In genomic region chr11:126146454-126147192, GRCh38 we compare ENCODE assay signal across 1 cellular context.
TF ChIP-seq lines count a peak whose summit lies in the region.

No MANE protein-coding gene starts in this region.

TF ChIP-seq in HepG2, 621 proteins besides CTCF, POLR2A, EP300 and RAD21 (continued from another document and continues in another):
- TF ChIP-seq, protein P1, sequence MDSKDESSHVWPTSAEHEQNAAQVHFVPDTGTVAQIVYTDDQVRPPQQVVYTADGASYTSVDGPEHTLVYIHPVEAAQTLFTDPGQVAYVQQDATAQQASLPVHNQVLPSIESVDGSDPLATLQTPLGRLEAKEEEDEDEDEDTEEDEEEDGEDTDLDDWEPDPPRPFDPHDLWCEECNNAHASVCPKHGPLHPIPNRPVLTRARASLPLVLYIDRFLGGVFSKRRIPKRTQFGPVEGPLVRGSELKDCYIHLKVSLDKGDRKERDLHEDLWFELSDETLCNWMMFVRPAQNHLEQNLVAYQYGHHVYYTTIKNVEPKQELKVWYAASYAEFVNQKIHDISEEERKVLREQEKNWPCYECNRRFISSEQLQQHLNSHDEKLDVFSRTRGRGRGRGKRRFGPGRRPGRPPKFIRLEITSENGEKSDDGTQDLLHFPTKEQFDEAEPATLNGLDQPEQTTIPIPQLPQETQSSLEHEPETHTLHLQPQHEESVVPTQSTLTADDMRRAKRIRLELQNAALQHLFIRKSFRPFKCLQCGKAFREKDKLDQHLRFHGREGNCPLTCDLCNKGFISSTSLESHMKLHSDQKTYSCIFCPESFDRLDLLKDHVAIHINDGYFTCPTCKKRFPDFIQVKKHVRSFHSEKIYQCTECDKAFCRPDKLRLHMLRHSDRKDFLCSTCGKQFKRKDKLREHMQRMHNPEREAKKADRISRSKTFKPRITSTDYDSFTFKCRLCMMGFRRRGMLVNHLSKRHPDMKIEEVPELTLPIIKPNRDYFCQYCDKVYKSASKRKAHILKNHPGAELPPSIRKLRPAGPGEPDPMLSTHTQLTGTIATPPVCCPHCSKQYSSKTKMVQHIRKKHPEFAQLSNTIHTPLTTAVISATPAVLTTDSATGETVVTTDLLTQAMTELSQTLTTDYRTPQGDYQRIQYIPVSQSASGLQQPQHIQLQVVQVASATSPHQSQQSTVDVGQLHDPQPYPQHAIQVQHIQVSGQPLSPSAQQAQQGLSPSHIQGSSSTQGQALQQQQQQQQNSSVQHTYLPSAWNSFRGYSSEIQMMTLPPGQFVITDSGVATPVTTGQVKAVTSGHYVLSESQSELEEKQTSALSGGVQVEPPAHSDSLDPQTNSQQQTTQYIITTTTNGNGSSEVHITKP (CRISPR knock-in tag; IDR thresholded peaks at IDR 0.05; ENCODE audit: low read depth) = peak; percentile 16; the same call in 1 of the 2 replicates
- TF ChIP-seq NRL (CRISPR knock-in tag; IDR thresholded peaks at IDR 0.05; ENCODE audit: borderline replicate concordance) = peak; percentile 34; the same call in 1 of the 2 replicates
- TF ChIP-seq, protein P2, sequence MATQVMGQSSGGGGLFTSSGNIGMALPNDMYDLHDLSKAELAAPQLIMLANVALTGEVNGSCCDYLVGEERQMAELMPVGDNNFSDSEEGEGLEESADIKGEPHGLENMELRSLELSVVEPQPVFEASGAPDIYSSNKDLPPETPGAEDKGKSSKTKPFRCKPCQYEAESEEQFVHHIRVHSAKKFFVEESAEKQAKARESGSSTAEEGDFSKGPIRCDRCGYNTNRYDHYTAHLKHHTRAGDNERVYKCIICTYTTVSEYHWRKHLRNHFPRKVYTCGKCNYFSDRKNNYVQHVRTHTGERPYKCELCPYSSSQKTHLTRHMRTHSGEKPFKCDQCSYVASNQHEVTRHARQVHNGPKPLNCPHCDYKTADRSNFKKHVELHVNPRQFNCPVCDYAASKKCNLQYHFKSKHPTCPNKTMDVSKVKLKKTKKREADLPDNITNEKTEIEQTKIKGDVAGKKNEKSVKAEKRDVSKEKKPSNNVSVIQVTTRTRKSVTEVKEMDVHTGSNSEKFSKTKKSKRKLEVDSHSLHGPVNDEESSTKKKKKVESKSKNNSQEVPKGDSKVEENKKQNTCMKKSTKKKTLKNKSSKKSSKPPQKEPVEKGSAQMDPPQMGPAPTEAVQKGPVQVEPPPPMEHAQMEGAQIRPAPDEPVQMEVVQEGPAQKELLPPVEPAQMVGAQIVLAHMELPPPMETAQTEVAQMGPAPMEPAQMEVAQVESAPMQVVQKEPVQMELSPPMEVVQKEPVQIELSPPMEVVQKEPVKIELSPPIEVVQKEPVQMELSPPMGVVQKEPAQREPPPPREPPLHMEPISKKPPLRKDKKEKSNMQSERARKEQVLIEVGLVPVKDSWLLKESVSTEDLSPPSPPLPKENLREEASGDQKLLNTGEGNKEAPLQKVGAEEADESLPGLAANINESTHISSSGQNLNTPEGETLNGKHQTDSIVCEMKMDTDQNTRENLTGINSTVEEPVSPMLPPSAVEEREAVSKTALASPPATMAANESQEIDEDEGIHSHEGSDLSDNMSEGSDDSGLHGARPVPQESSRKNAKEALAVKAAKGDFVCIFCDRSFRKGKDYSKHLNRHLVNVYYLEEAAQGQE (IDR thresholded peaks at IDR 0.05; ENCODE audit: borderline replicate concordance in 1 of 2, low read depth in 1 of 2, low read length in 2 of 2) = no peak
- TF ChIP-seq ZSCAN29 (CRISPR knock-in tag; conservative IDR thresholded peaks at IDR 0.05) = no peak
- TF ChIP-seq, protein P3, sequence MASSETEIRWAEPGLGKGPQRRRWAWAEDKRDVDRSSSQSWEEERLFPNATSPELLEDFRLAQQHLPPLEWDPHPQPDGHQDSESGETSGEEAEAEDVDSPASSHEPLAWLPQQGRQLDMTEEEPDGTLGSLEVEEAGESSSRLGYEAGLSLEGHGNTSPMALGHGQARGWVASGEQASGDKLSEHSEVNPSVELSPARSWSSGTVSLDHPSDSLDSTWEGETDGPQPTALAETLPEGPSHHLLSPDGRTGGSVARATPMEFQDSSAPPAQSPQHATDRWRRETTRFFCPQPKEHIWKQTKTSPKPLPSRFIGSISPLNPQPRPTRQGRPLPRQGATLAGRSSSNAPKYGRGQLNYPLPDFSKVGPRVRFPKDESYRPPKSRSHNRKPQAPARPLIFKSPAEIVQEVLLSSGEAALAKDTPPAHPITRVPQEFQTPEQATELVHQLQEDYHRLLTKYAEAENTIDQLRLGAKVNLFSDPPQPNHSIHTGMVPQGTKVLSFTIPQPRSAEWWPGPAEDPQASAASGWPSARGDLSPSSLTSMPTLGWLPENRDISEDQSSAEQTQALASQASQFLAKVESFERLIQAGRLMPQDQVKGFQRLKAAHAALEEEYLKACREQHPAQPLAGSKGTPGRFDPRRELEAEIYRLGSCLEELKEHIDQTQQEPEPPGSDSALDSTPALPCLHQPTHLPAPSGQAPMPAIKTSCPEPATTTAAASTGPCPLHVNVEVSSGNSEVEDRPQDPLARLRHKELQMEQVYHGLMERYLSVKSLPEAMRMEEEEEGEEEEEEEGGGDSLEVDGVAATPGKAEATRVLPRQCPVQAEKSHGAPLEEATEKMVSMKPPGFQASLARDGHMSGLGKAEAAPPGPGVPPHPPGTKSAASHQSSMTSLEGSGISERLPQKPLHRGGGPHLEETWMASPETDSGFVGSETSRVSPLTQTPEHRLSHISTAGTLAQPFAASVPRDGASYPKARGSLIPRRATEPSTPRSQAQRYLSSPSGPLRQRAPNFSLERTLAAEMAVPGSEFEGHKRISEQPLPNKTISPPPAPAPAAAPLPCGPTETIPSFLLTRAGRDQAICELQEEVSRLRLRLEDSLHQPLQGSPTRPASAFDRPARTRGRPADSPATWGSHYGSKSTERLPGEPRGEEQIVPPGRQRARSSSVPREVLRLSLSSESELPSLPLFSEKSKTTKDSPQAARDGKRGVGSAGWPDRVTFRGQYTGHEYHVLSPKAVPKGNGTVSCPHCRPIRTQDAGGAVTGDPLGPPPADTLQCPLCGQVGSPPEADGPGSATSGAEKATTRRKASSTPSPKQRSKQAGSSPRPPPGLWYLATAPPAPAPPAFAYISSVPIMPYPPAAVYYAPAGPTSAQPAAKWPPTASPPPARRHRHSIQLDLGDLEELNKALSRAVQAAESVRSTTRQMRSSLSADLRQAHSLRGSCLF (CRISPR knock-in tag; IDR thresholded peaks at IDR 0.05; ENCODE audit: borderline replicate concordance) = no peak
- TF ChIP-seq, protein P4, sequence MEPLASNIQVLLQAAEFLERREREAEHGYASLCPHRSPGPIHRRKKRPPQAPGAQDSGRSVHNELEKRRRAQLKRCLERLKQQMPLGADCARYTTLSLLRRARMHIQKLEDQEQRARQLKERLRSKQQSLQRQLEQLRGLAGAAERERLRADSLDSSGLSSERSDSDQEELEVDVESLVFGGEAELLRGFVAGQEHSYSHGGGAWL (CRISPR knock-in tag; IDR thresholded peaks at IDR 0.05) = no peak
- 0 out of 2 replicates have a peak, but pooled peaks have one; percentile 28 for TF ChIP-seq ZNF292 (CRISPR knock-in tag; IDR thresholded peaks at IDR 0.05; ENCODE audit: borderline replicate concordance, low read depth)
- peak; percentile 60 for TF ChIP-seq ZNF770 (CRISPR knock-in tag; IDR thresholded peaks at IDR 0.05)
- peak; percentile 36 for TF ChIP-seq U2AF1 (optimal IDR thresholded peaks at IDR 0.05; ENCODE audit: low read depth, low read length)
- no peak for TF ChIP-seq CCDC6 (CRISPR knock-in tag; IDR thresholded peaks at IDR 0.05)
- peak; percentile 40 for TF ChIP-seq RBFOX2 (IDR thresholded peaks at IDR 0.05; ENCODE audit: low read depth, low read length)
- TF ChIP-seq NR3C1 (CRISPR knock-in tag; IDR thresholded peaks at IDR 0.05) = no peak
- TF ChIP-seq HNRNPK (IDR thresholded peaks at IDR 0.05; ENCODE audit: low read depth, low read length, poor library complexity, severe bottlenecking) = peak; percentile 74
- no peak for TF ChIP-seq ZNF260 (CRISPR knock-in tag; IDR thresholded peaks at IDR 0.05; ENCODE audit: borderline replicate concordance, low read depth)
- no peak for TF ChIP-seq ZNF367 (CRISPR knock-in tag; IDR thresholded peaks at IDR 0.05; ENCODE audit: borderline replicate concordance)
- TF ChIP-seq ZNF646 (CRISPR knock-in tag; IDR thresholded peaks at IDR 0.05) = no peak
- TF ChIP-seq DRAP1 (CRISPR knock-in tag; IDR thresholded peaks at IDR 0.05) = peak; percentile 1; the same call in 1 of the 2 replicates
- TF ChIP-seq ZNF746 (CRISPR knock-in tag; IDR thresholded peaks at IDR 0.05) = peak; percentile 74; the same call in 1 of the 2 replicates
- TF ChIP-seq, protein P5, sequence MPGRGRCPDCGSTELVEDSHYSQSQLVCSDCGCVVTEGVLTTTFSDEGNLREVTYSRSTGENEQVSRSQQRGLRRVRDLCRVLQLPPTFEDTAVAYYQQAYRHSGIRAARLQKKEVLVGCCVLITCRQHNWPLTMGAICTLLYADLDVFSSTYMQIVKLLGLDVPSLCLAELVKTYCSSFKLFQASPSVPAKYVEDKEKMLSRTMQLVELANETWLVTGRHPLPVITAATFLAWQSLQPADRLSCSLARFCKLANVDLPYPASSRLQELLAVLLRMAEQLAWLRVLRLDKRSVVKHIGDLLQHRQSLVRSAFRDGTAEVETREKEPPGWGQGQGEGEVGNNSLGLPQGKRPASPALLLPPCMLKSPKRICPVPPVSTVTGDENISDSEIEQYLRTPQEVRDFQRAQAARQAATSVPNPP (CRISPR knock-in tag; IDR thresholded peaks at IDR 0.05) = no peak
- 0 out of 2 replicates have a peak, but pooled peaks have one; percentile 55 for TF ChIP-seq ZBTB7B (CRISPR knock-in tag; IDR thresholded peaks at IDR 0.05)
- TF ChIP-seq, protein P6, sequence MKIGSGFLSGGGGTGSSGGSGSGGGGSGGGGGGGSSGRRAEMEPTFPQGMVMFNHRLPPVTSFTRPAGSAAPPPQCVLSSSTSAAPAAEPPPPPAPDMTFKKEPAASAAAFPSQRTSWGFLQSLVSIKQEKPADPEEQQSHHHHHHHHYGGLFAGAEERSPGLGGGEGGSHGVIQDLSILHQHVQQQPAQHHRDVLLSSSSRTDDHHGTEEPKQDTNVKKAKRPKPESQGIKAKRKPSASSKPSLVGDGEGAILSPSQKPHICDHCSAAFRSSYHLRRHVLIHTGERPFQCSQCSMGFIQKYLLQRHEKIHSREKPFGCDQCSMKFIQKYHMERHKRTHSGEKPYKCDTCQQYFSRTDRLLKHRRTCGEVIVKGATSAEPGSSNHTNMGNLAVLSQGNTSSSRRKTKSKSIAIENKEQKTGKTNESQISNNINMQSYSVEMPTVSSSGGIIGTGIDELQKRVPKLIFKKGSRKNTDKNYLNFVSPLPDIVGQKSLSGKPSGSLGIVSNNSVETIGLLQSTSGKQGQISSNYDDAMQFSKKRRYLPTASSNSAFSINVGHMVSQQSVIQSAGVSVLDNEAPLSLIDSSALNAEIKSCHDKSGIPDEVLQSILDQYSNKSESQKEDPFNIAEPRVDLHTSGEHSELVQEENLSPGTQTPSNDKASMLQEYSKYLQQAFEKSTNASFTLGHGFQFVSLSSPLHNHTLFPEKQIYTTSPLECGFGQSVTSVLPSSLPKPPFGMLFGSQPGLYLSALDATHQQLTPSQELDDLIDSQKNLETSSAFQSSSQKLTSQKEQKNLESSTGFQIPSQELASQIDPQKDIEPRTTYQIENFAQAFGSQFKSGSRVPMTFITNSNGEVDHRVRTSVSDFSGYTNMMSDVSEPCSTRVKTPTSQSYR (CRISPR knock-in tag; IDR thresholded peaks at IDR 0.05; ENCODE audit: borderline replicate concordance) = no peak
- TF ChIP-seq STAG1 (CRISPR knock-in tag; IDR thresholded peaks at IDR 0.05) = no peak
- TF ChIP-seq POLR2AphosphoS5 (IDR thresholded peaks at IDR 0.05; ENCODE audit: low read depth, low read length) = peak; percentile 44; the same call in 1 of the 2 replicates
- TF ChIP-seq ZFX (CRISPR knock-in tag; IDR thresholded peaks at IDR 0.05; ENCODE audit: low read depth) = peak; percentile 64
